1 cellular context compared by ENCODE assay signal in the genomic region with DNA sequence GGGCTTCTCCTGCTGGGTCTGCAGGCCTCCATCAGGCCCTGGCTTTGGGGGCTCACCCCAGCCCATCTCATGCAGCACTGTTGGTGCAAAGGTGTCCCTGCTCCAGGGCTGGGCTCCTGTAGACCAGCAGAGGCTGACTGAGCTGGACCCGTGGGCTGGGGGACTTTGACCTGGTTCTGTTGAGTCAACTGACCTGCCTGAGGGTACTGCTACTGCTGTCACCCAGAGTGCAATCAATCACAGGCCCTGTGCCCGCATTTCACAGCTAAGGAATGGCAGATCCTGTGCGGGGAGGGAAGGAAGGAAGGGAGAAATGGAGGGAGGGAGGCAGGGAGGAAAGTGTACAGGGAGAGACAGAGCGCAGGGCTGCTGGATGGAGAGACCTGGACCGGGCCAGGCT.
TF ChIP-seq lines count a peak whose summit lies in the region.

No MANE protein-coding gene starts in this region.

TF ChIP-seq in IMR-90, 13 proteins besides CTCF, POLR2A, EP300 and RAD21:
- TF ChIP-seq RCOR1 (IDR thresholded peaks at IDR 0.05; ENCODE audit: insufficient replicate concordance, low read length) (no peak), MAFK (IDR thresholded peaks at IDR 0.05; ENCODE audit: low read depth, low read length) (no peak), MAZ (IDR thresholded peaks at IDR 0.05; ENCODE audit: borderline replicate concordance, low read depth, low read length) (no peak), RFX5 (IDR thresholded peaks at IDR 0.05; ENCODE audit: low read depth, low read length) (no peak), BHLHE40 (IDR thresholded peaks at IDR 0.05; ENCODE audit: low read depth, low read length) (no peak), FOS (IDR thresholded peaks at IDR 0.05; ENCODE audit: low read depth, low read length) (no peak), CHD1 (IDR thresholded peaks at IDR 0.05; ENCODE audit: low read depth, low read length) (no peak), MXI1 (IDR thresholded peaks at IDR 0.05; ENCODE audit: borderline replicate concordance, low read depth, low read length) (no peak), CEBPB (IDR thresholded peaks at IDR 0.05; ENCODE audit: low read depth, low read length) (no peak), SMC3 (IDR thresholded peaks at IDR 0.05; ENCODE audit: low read depth, low read length) (no peak)
- TF ChIP-seq, protein P1, sequence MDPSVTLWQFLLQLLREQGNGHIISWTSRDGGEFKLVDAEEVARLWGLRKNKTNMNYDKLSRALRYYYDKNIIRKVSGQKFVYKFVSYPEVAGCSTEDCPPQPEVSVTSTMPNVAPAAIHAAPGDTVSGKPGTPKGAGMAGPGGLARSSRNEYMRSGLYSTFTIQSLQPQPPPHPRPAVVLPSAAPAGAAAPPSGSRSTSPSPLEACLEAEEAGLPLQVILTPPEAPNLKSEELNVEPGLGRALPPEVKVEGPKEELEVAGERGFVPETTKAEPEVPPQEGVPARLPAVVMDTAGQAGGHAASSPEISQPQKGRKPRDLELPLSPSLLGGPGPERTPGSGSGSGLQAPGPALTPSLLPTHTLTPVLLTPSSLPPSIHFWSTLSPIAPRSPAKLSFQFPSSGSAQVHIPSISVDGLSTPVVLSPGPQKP (IDR thresholded peaks at IDR 0.05; ENCODE audit: borderline replicate concordance, low read depth, low read length): no peak
